14 cellular contexts compared by ENCODE assay signal in genomic region chr14:71538949-71539659, GRCh38.
DNase-seq lines count a peak whose midpoint lies in the region; ATAC-seq and TF ChIP-seq lines count a peak whose summit lies in the region.
"Had no signal": no experiment of that assay in that cellular context is flagged by ENCODE, and none has a peak within 500 bp of the region (broad histone marks: within the 10 kb centered on the region; RNA-seq: fewer than 3 reads in every experiment).

No MANE protein-coding gene starts in this region.

- intact Hi-C loops in left cardiac atrium (cut with DNase I) (no loop called here), cardiac septum (cut with DNase I) (no loop called here), left lung (cut with DNase I) (no loop called here), tibial artery (cut with DNase I; ENCODE audit: low total_unique reads) (no loop called here)

- H3K27ac Mint-ChIP-seq in chondrocyte (ENCODE audit: unreplicated experiment) = peak overlapping the region; percentile 91

- no peaks in the 10 kb centered on the region for H3K27me3 Mint-ChIP-seq in chondrocyte (ENCODE audit: low read depth)

- H3K36me3 ChIP-seq in left lung (no peaks in the 10 kb centered on the region), tibial artery (no peaks in the 10 kb centered on the region)

- TF ChIP-seq CTCF in chondrocyte (IDR thresholded peaks at IDR 0.05) (no peak), left lung (IDR thresholded peaks at IDR 0.05) (no peak), tibial artery (IDR thresholded peaks at IDR 0.05) (no peak)

- H3K27me3 ChIP-seq in left lung = no peaks in the 10 kb centered on the region
- no peaks in the 10 kb centered on the region for H3K27me3 ChIP-seq in tibial artery

- H3K4me1 ChIP-seq in left lung = peaks cover 12 to 20% of the 10 kb centered on the region in 2 donors
- H3K4me1 ChIP-seq in tibial artery = peaks cover 0 to 82% (median 28%) of the 10 kb centered on the region in 4 donors

- H3K4me3 ChIP-seq in left lung = no peak overlapping the region
- H3K4me3 ChIP-seq in tibial artery = peak overlapping the region in 1 of 2 donors; percentile 38
- H3K4me3 ChIP-seq: GM12878 had no signal

- peaks cover 81% of the 10 kb centered on the region for H3K4me1 Mint-ChIP-seq in chondrocyte (ENCODE audit: low read depth)

- H3K9me3 ChIP-seq in left lung (no peaks in the 10 kb centered on the region), tibial artery (no peaks in the 10 kb centered on the region)

- peak; percentile 52 to 67 for ATAC-seq in left cardiac atrium
- no peak for ATAC-seq in left lung
- ATAC-seq in HG03342 (IDR thresholded peaks at IDR 0.05; ENCODE audit: unreplicated experiment) = no peak
- no peak for ATAC-seq in HG03135 (IDR thresholded peaks at IDR 0.05; ENCODE audit: unreplicated experiment)
- ATAC-seq: GM12878 had no signal

- H3K9me3 Mint-ChIP-seq in chondrocyte (ENCODE audit: low read depth) = no peaks in the 10 kb centered on the region

- H3K27ac ChIP-seq in left lung (peak overlapping the region; percentile 24 to 42), tibial artery (peak overlapping the region; percentile 61 to 69)

- H3K36me3 Mint-ChIP-seq in chondrocyte (ENCODE audit: low read depth) = no peaks in the 10 kb centered on the region

- H3K4me3 Mint-ChIP-seq in chondrocyte (ENCODE audit: unreplicated experiment) = peak overlapping the region; percentile 52

- no peak for DNase-seq in left cardiac atrium
- no peak for DNase-seq in cardiac septum (ENCODE audit: low spot score)
- no peak for DNase-seq in chondrocyte (ENCODE audit: low spot score)
- DNase-seq in left lung = no peak
- no peak for DNase-seq in tibial artery
- no peak for DNase-seq in MV-4-11 (lab: John Stamatoyannopoulos, UW)
- DNase-seq: activated T-cell treated with anti-CD3 and anti-CD28 coated beads for 4 hours, DMS 273 treated with DMSO at 0.1 percent for 48 hours, NCI-H1048, NCI-H345, RPMI8226 had no signal

Comparison
In these comparisons a context has a peak if more than half of its experiments do, and no peak if none do; other contexts are left out.
1. ATAC-seq: peak in left cardiac atrium (2 of 2); none in left lung (single experiment), HG03342 (single experiment) and HG03135 (single experiment).